In genomic region chr1:91650764-91651163, GRCh38 we compare ENCODE assay signal across 12 cellular contexts.
DNase-seq lines count a peak whose midpoint lies in the region; ATAC-seq, FAIRE-seq and TF ChIP-seq lines count a peak whose summit lies in the region.
"Had no signal": no experiment of that assay in that cellular context is flagged by ENCODE, and none has a peak within 500 bp of the region (broad histone marks: within the 10 kb centered on the region; RNA-seq: fewer than 3 reads in every experiment).

No MANE protein-coding gene starts in this region.

- no peak for TF ChIP-seq CTCF in AG04450 (IDR thresholded peaks at IDR 0.05; ENCODE audit: low read depth, low read length)
- TF ChIP-seq CTCF in omental fat pad (IDR thresholded peaks at IDR 0.05) = no peak
- no peak for TF ChIP-seq CTCF in D721Med (IDR thresholded peaks at IDR 0.05; ENCODE audit: insufficient read depth, missing control alignments)

- POLR2A ChIA-PET in AG04450 (lab: Yijun Ruan, JAX) = interaction anchor here (0.5 to 2.0 kb wide), 2 partner anchors 8 to 76 kb away, joined by 3 to 5 read pairs; no protein-coding TSS in a partner anchor

- ATAC-seq in esophagus mucosa (peak; percentile 74), omental fat pad (ENCODE audit: low FRiP score) (peak; percentile 95), HG03159 (IDR thresholded peaks at IDR 0.05; ENCODE audit: unreplicated experiment) (no peak)

- CTCF ChIA-PET in AG04450 (lab: Charles Lee) = interaction anchor here (0.7 kb wide), 1 partner anchor 138 kb away, joined by 3 read pairs; no protein-coding TSS in a partner anchor

- DNase-seq in AG04450 (ENCODE audit: low read depth, low spot score) (peak; percentile 97), NCI-H446 (lab: John Stamatoyannopoulos, UW) (peak; percentile 3 to 58), omental fat pad (ENCODE audit: low spot score) (peak; percentile 64), D721Med (ENCODE audit: insufficient read length, low spot score) (no peak), medulla oblongata (ENCODE audit: extremely low spot score) (no peak)
- no peak for DNase-seq in activated CD4-positive, alpha-beta T cell treated with anti-CD3 and anti-CD28 coated beads for 4 hours
- DNase-seq: activated T-cell treated with anti-CD3 and anti-CD28 coated beads, Interleukin-2, amount 50 U/mL, for 72 hours; DMS79 treated with DMSO at 0.1 percent for 48 hours; kidney; NCI-H510A treated with DMSO at 0.1 percent for 48 hours had no signal

- H3K27me3 ChIP-seq in AG04450 (ENCODE audit: control insufficient read depth, insufficient read depth, low read length) = no peaks in the 10 kb centered on the region

- no peak overlapping the region for H3K4me3 ChIP-seq in AG04450 (ENCODE audit: low read depth, low read length)

- peak overlapping the region; percentile 95 for H3K27ac ChIP-seq in AG04450 (ENCODE audit: low read depth, low read length)

- H3K9me3 ChIP-seq in AG04450 (ENCODE audit: control insufficient read depth, insufficient read depth, low read length) = no peaks in the 10 kb centered on the region

- FAIRE-seq in D721Med (lab: Jason Lieb, UNC) = no peak
- FAIRE-seq: kidney had no signal

Comparison
In these comparisons a context has a peak if more than half of its experiments do, and no peak if none do; other contexts are left out.
1. DNase-seq: peak in AG04450 (single experiment), NCI-H446 (2 of 2) and omental fat pad (single experiment); none in D721Med (single experiment), activated CD4-positive, alpha-beta T cell treated with anti-CD3 and anti-CD28 coated beads for 4 hours (0 of 2) and medulla oblongata (single experiment).